In genomic region chr6:24980507-24981384, GRCh38 we compare ENCODE assay signal across 10 cellular contexts. TPM values are rescaled to one million over a fixed set of nuclear protein-coding genes. Genes with fewer than 3 reads are reported as not detected.
DNase-seq lines count a peak whose midpoint lies in the region; ATAC-seq and TF ChIP-seq lines count a peak whose summit lies in the region.
"Had no signal": no experiment of that assay in that cellular context is flagged by ENCODE, and none has a peak within 500 bp of the region (broad histone marks: within the 10 kb centered on the region; RNA-seq: fewer than 3 reads in every experiment).

No MANE protein-coding gene starts in this region.

- peaks cover 53 to 81% (median 80%) of the 10 kb centered on the region in 3 donors for H3K4me1 Mint-ChIP-seq in CD8-positive, alpha-beta memory T cell

- H3K36me3 Mint-ChIP-seq in CD8-positive, alpha-beta memory T cell = peaks cover 6 to 16% (median 9%) of the 10 kb centered on the region in 3 donors

- TF ChIP-seq CTCF in mucosa of descending colon (IDR thresholded peaks at IDR 0.05) = no peak

- peaks cover 51% of the 10 kb centered on the region for H3K4me1 ChIP-seq in CD8-positive, alpha-beta memory T cell (ENCODE audit: insufficient read depth, low read length)
- H3K4me1 ChIP-seq in mucosa of descending colon (ENCODE audit: low read depth) = no peaks in the 10 kb centered on the region

- no peak overlapping the region for H3K27ac ChIP-seq in CD8-positive, alpha-beta memory T cell (ENCODE audit: low read depth, low read length)

- no peaks in the 10 kb centered on the region for H3K36me3 ChIP-seq in CD8-positive, alpha-beta memory T cell (ENCODE audit: insufficient read depth, low read length)
- no peaks in the 10 kb centered on the region for H3K36me3 ChIP-seq in mucosa of descending colon (ENCODE audit: low read depth)

- H3K27ac Mint-ChIP-seq in CD8-positive, alpha-beta memory T cell = peak overlapping the region; percentile 45 to 92 (median 71)

- POLR2A ChIA-PET in CD8-positive, alpha-beta memory T cell (lab: Charles Lee) = no interaction called here

- H3K9me3 ChIP-seq in CD8-positive, alpha-beta memory T cell (ENCODE audit: low read length) = no peaks in the 10 kb centered on the region
- H3K9me3 ChIP-seq in mucosa of descending colon = no peaks in the 10 kb centered on the region

- TF ChIP-seq EP300 in Ishikawa (IDR thresholded peaks at IDR 0.05; ENCODE audit: borderline replicate concordance) = peak; percentile 75

- no peak overlapping the region for H3K4me3 ChIP-seq in CD8-positive, alpha-beta memory T cell (ENCODE audit: low read length)
- H3K4me3 ChIP-seq in mucosa of descending colon = no peak overlapping the region

- H3K4me3 Mint-ChIP-seq in CD8-positive, alpha-beta memory T cell = peak overlapping the region in 4 of 7 donors; percentile 20 to 79 (median 30)

- H3K27me3 Mint-ChIP-seq in CD8-positive, alpha-beta memory T cell = no peaks in the 10 kb centered on the region

- H3K9me3 Mint-ChIP-seq in CD8-positive, alpha-beta memory T cell = no peaks in the 10 kb centered on the region

- CTCF ChIA-PET in CD8-positive, alpha-beta memory T cell (lab: Charles Lee) = interaction anchor here (0.6 to 7.4 kb wide), 5 partner anchors 11 to 117 kb away, joined by 3 to 46 read pairs (median 3); partner anchors contain the start of gene RIPOR2

- ATAC-seq in mucosa of descending colon (peak; percentile 51), GM18873 (IDR thresholded peaks at IDR 0.05; ENCODE audit: low FRiP score, unreplicated experiment) (no peak), GM18868 (IDR thresholded peaks at IDR 0.05; ENCODE audit: unreplicated experiment) (no peak), HG02610 (IDR thresholded peaks at IDR 0.05; ENCODE audit: unreplicated experiment) (no peak)
- ATAC-seq: Panc1 had no signal

- H3K27me3 ChIP-seq in CD8-positive, alpha-beta memory T cell (ENCODE audit: insufficient read depth, low read length, poor library complexity, severe bottlenecking) = no peaks in the 10 kb centered on the region

- no peak for TF ChIP-seq RAD21 in Ishikawa (IDR thresholded peaks at IDR 0.05; ENCODE audit: low read depth)

- intact Hi-C loops in mucosa of descending colon (cut with DNase I, micrococcal nuclease) = no loop called here

- DNase-seq in CD8-positive, alpha-beta memory T cell = no peak
- DNase-seq in amniotic epithelial cell (ENCODE audit: low read depth) (peak; percentile 39), mucosa of descending colon (no peak)
- no peak for DNase-seq in activated CD4-positive, alpha-beta T cell treated with anti-CD3 and anti-CD28 coated beads for 48 hours
- DNase-seq: substantia nigra had no signal

TF ChIP-seq in Ishikawa, 13 proteins besides CTCF, POLR2A, EP300 and RAD21:
- TF ChIP-seq TEAD4 (IDR thresholded peaks at IDR 0.05) = peak; percentile 88
- TF ChIP-seq TCF12 (IDR thresholded peaks at IDR 0.05; ENCODE audit: low read depth) = 0 out of 2 replicates have a peak, but pooled peaks have one; percentile 21
- 0 out of 2 replicates have a peak, but pooled peaks have one; percentile 17 for TF ChIP-seq REST (IDR thresholded peaks at IDR 0.05; ENCODE audit: low read depth)
- 0 out of 2 replicates have a peak, but pooled peaks have one; percentile 49 for TF ChIP-seq FOXM1 (IDR thresholded peaks at IDR 0.05; ENCODE audit: borderline replicate concordance, low read depth)
- TF ChIP-seq CREB1 (IDR thresholded peaks at IDR 0.05; ENCODE audit: low read depth) = no peak

RNA-seq across cellular contexts. Expression of gene RIPOR2, which starts 45.0 kb away (rescaled TPM):
- 10 to 100 TPM; 54.4 to 58.2 TPM for total RNA-seq in CD8-positive, alpha-beta memory T cell
- polyA plus RNA-seq in CD8-positive, alpha-beta memory T cell = 427 TPM
- total RNA-seq in mucosa of descending colon = 1 to 10 TPM; 2.9 to 4.7 (median 4.1) TPM

Comparison
In these comparisons a context has a peak if more than half of its experiments do, and no peak if none do; other contexts are left out.
1. RNA of gene RIPOR2, which starts 45.0 kb away (total RNA-seq): 54.4 to 58.2 TPM in CD8-positive, alpha-beta memory T cell; 2.9 to 4.7 TPM in mucosa of descending colon; every median in the first group is over 4 times any median in the second.